34 cellular contexts compared by ENCODE assay signal in the genomic region with DNA sequence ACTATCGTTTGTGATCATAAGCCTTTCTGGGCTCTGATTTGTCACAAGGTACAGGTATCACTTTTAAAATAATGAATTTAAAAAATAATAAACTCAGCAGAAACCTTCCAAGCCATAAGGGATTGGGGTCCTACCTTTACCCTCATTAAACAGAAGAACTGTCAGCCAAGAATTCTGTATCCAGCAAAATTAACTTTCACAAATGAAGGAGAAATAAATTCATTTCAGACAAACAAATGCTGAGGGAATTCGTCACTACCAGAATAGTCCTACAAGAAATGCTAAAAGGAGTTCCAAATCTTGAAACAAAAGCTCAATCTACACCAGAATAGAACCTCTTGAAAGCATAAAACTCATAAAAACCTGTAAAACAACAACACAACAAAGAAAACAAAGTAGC. TPM values are rescaled to one million over a fixed set of nuclear protein-coding genes. Genes with fewer than 3 reads are reported as not detected.
"Had no signal": no experiment of that assay in that cellular context is flagged by ENCODE, and none has a peak within 500 bp of the region (broad histone marks: within the 10 kb centered on the region; RNA-seq: fewer than 3 reads in every experiment).

No MANE protein-coding gene starts in this region.

- DNase-seq: activated effector memory CD4-positive, alpha-beta T cell treated with anti-CD3 and anti-CD28 coated beads, Interleukin-2, amount 50 U/mL, for 16 hours; activated effector memory CD4-positive, alpha-beta T cell treated with Interleukin-2 at 50 U/mL for 16 hours; activated gamma-delta T cell; activated gamma-delta T cell treated with Interleukin-2 at 50 U/mL for 16 hours; activated naive CD4-positive, alpha-beta T cell; activated naive CD4-positive, alpha-beta T cell treated with anti-CD3 and anti-CD28 coated beads for 36 hours; activated naive CD4-positive, alpha-beta T cell treated with anti-CD3 and anti-CD28 coated beads, Interleukin-2, amount 10 ng/mL, durations not matched to agents 7 days and 5 days; activated naive CD4-positive, alpha-beta T cell treated with anti-CD3 and anti-CD28 coated beads, Interleukin-2, amount 50 U/mL, for 16 hours; activated naive CD4-positive, alpha-beta T cell treated with Interleukin-2 at 50 U/mL for 16 hours; activated naive CD8-positive, alpha-beta T cell treated with anti-CD3 and anti-CD28 coated beads for 36 hours; activated naive CD8-positive, alpha-beta T cell treated with anti-CD3 and anti-CD28 coated beads, Interleukin-2, amount 10 ng/mL, durations not matched to agents 7 days and 5 days; activated naive CD8-positive, alpha-beta T cell treated with anti-CD3 and anti-CD28 coated beads, Interleukin-2, amount 50 U/mL, for 24 hours; activated T-cell treated with anti-CD3 and anti-CD28 coated beads, Interleukin-2, amount 50 U/mL, for 1 hour; activated T-cell treated with anti-CD3 and anti-CD28 coated beads, Interleukin-2, amount 50 U/mL, for 24 hours; activated T-cell treated with anti-CD3 and anti-CD28 coated beads, Interleukin-2, amount 50 U/mL, for 4 hours; activated T-cell treated with anti-CD3 and anti-CD28 coated beads, Interleukin-2, amount 50 U/mL, for 48 hours; activated T-cell treated with anti-CD3 and anti-CD28 coated beads, Interleukin-2, amount 50 U/mL, for 72 hours; adrenal gland; amniotic stem cell; amygdala; anterior cingulate cortex; aorta; body of pancreas; brain microvascular endothelial cell; caudate nucleus; central memory CD4-positive, alpha-beta T cell; cerebellar nuclear complex had no signal

- H3K27ac ChIP-seq: adrenal gland, ascending aorta, body of pancreas, brain microvascular endothelial cell, breast epithelium, cardiac muscle cell had no signal

- ATAC-seq: activated naive CD4-positive, alpha-beta T cell treated with anti-CD3 and anti-CD28 coated beads, Interleukin-2, amount 50 U/mL, for 72 hours; activated naive CD8-positive, alpha-beta T cell treated with anti-CD3 and anti-CD28 coated beads, Interleukin-2, amount 50 U/mL, for 24 hours; activated T-cell treated with anti-CD3 and anti-CD28 coated beads, Interleukin-2, amount 50 U/mL, for 4 hours; activated T-cell treated with anti-CD3 and anti-CD28 coated beads, Interleukin-2, amount 50 U/mL, for 72 hours; activated T-helper 17 cell treated with anti-CD3 and anti-CD28 coated beads, Interleukin-2, amount 50 U/mL, for 72 hours; body of pancreas had no signal

- H3K4me3 ChIP-seq: adrenal gland, ascending aorta, body of pancreas, breast epithelium, cardiac muscle cell had no signal

- H3K36me3 ChIP-seq: adrenal gland, ascending aorta, brain microvascular endothelial cell, breast epithelium, cardiac muscle cell had no signal

- FAIRE-seq: astrocyte, bronchial epithelial cell had no signal

- H3K4me1 ChIP-seq: adrenal gland, ascending aorta, body of pancreas, breast epithelium had no signal

- H3K27me3 ChIP-seq: adrenal gland, ascending aorta, body of pancreas, brain microvascular endothelial cell, breast epithelium, cardiac muscle cell had no signal

RNA-seq across cellular contexts. Expression of a gene that starts 25.7 kb away (rescaled TPM):
- total RNA-seq: ascending aorta had no signal
